In genomic region chr7:138086585-138087270, GRCh38 we compare ENCODE assay signal across 1 cellular context.
TF ChIP-seq lines count a peak whose summit lies in the region.

No MANE protein-coding gene starts in this region.

TF ChIP-seq in HepG2, 621 proteins besides CTCF, POLR2A, EP300 and RAD21 (continued from another document and continues in another):
- TF ChIP-seq AHDC1 (CRISPR knock-in tag; IDR thresholded peaks at IDR 0.05; ENCODE audit: borderline replicate concordance) (peak; percentile 85; the same call in 1 of the 2 replicates), PHF21A (CRISPR knock-in tag; IDR thresholded peaks at IDR 0.05) (0 out of 2 replicates have a peak, but pooled peaks have one; percentile 24), ZNF576 (CRISPR knock-in tag; IDR thresholded peaks at IDR 0.05) (no peak), SOX5 (CRISPR knock-in tag; IDR thresholded peaks at IDR 0.05; ENCODE audit: borderline replicate concordance) (peak; percentile 65; the same call in 1 of the 2 replicates), SOX6 (IDR thresholded peaks at IDR 0.05) (no peak), SOX6 (CRISPR knock-in tag; IDR thresholded peaks at IDR 0.05) (peak; percentile 82), SSRP1 (CRISPR knock-in tag; IDR thresholded peaks at IDR 0.05) (0 out of 2 replicates have a peak, but pooled peaks have one; percentile 74), EHMT2 (IDR thresholded peaks at IDR 0.05; ENCODE audit: borderline replicate concordance, low read depth, low read length) (no peak; the same call in 1 of the 2 replicates), CREB1 (IDR thresholded peaks at IDR 0.05) (no peak), CREB1 (CRISPR knock-in tag; IDR thresholded peaks at IDR 0.05) (peak; percentile 71), ARID3A (IDR thresholded peaks at IDR 0.05; ENCODE audit: low read depth, low read length) (peak; percentile 96), ZNF850 (CRISPR knock-in tag; conservative IDR thresholded peaks at IDR 0.05) (no peak), EZH2 (conservative IDR thresholded peaks at IDR 0.05; ENCODE audit: low read depth, low read length) (no peak), SAP130 (CRISPR knock-in tag; IDR thresholded peaks at IDR 0.05; ENCODE audit: low read depth) (peak; percentile 35; the same call in 1 of the 2 replicates), TP53 (CRISPR knock-in tag; conservative IDR thresholded peaks at IDR 0.05) (no peak), KAT7 (CRISPR knock-in tag; IDR thresholded peaks at IDR 0.05; ENCODE audit: borderline replicate concordance) (0 out of 2 replicates have a peak, but pooled peaks have one; percentile 45), EEA1 (CRISPR knock-in tag; IDR thresholded peaks at IDR 0.05; ENCODE audit: borderline replicate concordance) (no peak), THAP8 (CRISPR knock-in tag; IDR thresholded peaks at IDR 0.05; ENCODE audit: borderline replicate concordance) (no peak), ZEB1 (IDR thresholded peaks at IDR 0.05; ENCODE audit: insufficient replicate concordance, low read depth) (no peak), ZSCAN29 (CRISPR knock-in tag; conservative IDR thresholded peaks at IDR 0.05) (0 out of 2 replicates have a peak, but pooled peaks have one; percentile 27), GFI1 (CRISPR knock-in tag; IDR thresholded peaks at IDR 0.05; ENCODE audit: borderline replicate concordance) (peak; percentile 91), CEBPG (CRISPR knock-in tag; IDR thresholded peaks at IDR 0.05) (peak; percentile 90), THAP11 (CRISPR knock-in tag; IDR thresholded peaks at IDR 0.05) (0 out of 2 replicates have a peak, but pooled peaks have one; percentile 39), BRF2 (CRISPR knock-in tag; IDR thresholded peaks at IDR 0.05) (no peak), SOX13 (IDR thresholded peaks at IDR 0.05) (peak; percentile 18; the same call in 1 of the 2 replicates), SOX13 (CRISPR knock-in tag; conservative IDR thresholded peaks at IDR 0.05 in 1 of 2, IDR thresholded peaks at IDR 0.05 in 1 of 2) (peak in 1 of 2 experiments; percentile 83; a peak in 2 of 4 replicates), HNF4G (IDR thresholded peaks at IDR 0.05; ENCODE audit: borderline replicate concordance, low read depth, low read length) (peak; percentile 73; the same call in 1 of the 2 replicates), HNF4G (CRISPR knock-in tag; IDR thresholded peaks at IDR 0.05; ENCODE audit: borderline replicate concordance, low read depth) (no peak; the same call in 1 of the 2 replicates), ZNF446 (CRISPR knock-in tag; IDR thresholded peaks at IDR 0.05) (no peak), MLX (CRISPR knock-in tag; IDR thresholded peaks at IDR 0.05) (peak; percentile 34; the same call in 1 of the 2 replicates), POGZ (CRISPR knock-in tag; IDR thresholded peaks at IDR 0.05) (no peak), FIP1L1 (IDR thresholded peaks at IDR 0.05; ENCODE audit: borderline replicate concordance, insufficient read depth, low read depth, low read length) (no peak), ZNF264 (CRISPR knock-in tag; IDR thresholded peaks at IDR 0.05) (peak; percentile 53; the same call in 1 of the 2 replicates), HDAC1 (CRISPR knock-in tag; IDR thresholded peaks at IDR 0.05) (peak; percentile 25; the same call in 1 of the 2 replicates), ETV5 (CRISPR knock-in tag; IDR thresholded peaks at IDR 0.05; ENCODE audit: borderline replicate concordance) (no peak; the same call in 1 of the 2 replicates), SMC3 (IDR thresholded peaks at IDR 0.05; ENCODE audit: low read length) (0 out of 2 replicates have a peak, but pooled peaks have one; percentile 17), MIER2 (CRISPR knock-in tag; IDR thresholded peaks at IDR 0.05) (peak; percentile 61; the same call in 1 of the 2 replicates), PRDM4 (CRISPR knock-in tag; IDR thresholded peaks at IDR 0.05; ENCODE audit: borderline replicate concordance) (no peak), MED1 (CRISPR knock-in tag; IDR thresholded peaks at IDR 0.05) (peak; percentile 55), ZNF224 (CRISPR knock-in tag; IDR thresholded peaks at IDR 0.05) (no peak), DNMT3B (CRISPR knock-in tag; conservative IDR thresholded peaks at IDR 0.05) (no peak), PPARG (CRISPR knock-in tag; conservative IDR thresholded peaks at IDR 0.05) (0 out of 2 replicates have a peak, but pooled peaks have one; percentile 15), CHD4 (IDR thresholded peaks at IDR 0.05; ENCODE audit: borderline replicate concordance, low read length) (peak; percentile 77; the same call in 1 of the 2 replicates), HHEX (CRISPR knock-in tag; IDR thresholded peaks at IDR 0.05) (no peak), KLF11 (CRISPR knock-in tag; IDR thresholded peaks at IDR 0.05) (no peak), FOXC1 (CRISPR knock-in tag; IDR thresholded peaks at IDR 0.05; ENCODE audit: borderline replicate concordance) (no peak), NCOR1 (IDR thresholded peaks at IDR 0.05; ENCODE audit: borderline replicate concordance, low read length) (peak; percentile 90; the same call in 1 of the 2 replicates), NR0B2 (CRISPR knock-in tag; IDR thresholded peaks at IDR 0.05) (no peak), PAWR (CRISPR knock-in tag; IDR thresholded peaks at IDR 0.05; ENCODE audit: borderline replicate concordance) (no peak), PRDM10 (CRISPR knock-in tag; IDR thresholded peaks at IDR 0.05; ENCODE audit: low read depth) (no peak), MIXL1 (CRISPR knock-in tag; IDR thresholded peaks at IDR 0.05) (peak; percentile 65; the same call in 1 of the 2 replicates), IRF2 (CRISPR knock-in tag; IDR thresholded peaks at IDR 0.05) (peak; percentile 48; the same call in 1 of the 2 replicates)
